8 cellular contexts compared by ENCODE assay signal in the genomic region with DNA sequence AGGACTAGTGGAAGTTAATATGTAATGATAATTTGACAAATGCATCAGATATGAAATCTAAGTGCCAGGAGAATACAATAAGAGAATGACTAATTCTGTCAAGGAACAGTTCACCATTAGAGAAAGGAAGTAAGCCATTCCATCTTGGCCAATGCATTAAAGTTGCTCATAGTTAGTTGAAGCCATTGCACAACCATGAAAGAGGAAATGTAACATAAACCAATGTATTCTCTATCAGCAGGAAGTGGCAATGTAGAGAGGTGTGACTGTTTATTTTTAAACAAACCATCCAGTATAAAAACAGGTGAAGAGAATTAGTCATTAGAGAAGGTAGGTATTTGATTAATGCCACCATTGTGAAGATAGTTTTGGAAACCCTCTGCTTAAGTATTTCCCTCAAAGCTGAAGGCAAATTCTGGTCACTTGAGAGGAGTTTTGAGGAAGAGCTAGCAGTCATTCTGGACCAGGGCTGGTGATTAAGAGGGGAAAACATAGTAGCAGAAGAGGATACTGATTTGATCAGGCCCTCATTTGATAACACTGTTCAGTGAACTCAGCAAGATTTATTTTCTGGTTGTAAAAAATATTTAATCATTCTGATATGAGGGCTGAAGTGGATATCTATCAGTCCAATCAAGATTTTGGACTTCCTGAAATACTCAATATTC. TPM values are rescaled to one million over a fixed set of nuclear protein-coding genes. Genes with fewer than 3 reads are reported as not detected.
A peak's percentile ranks its signal among the peaks of the same experiment; 100 is the strongest.
DNase-seq lines count a peak whose midpoint lies in the region; ATAC-seq and TF ChIP-seq lines count a peak whose summit lies in the region.

No MANE protein-coding gene starts in this region.

- H3K4me3 Mint-ChIP-seq in CD4-positive, CD25-positive, alpha-beta regulatory T cell = peak overlapping the region in 3 of 4 donors; percentile 5 to 36 (median 6)

- no peak for TF ChIP-seq RAD21 in HCT116 (IDR thresholded peaks at IDR 0.05; ENCODE audit: low read depth)

- H3K4me3 ChIP-seq in CD4-positive, CD25-positive, alpha-beta regulatory T cell (ENCODE audit: low read depth, low read length) = peak overlapping the region; percentile 58
- no peak overlapping the region for H3K4me3 ChIP-seq in HCT116 (replicated peaks in 1 of 2; ENCODE audit: low read depth in 1 of 2, low read length in 2 of 2)

- H3K36me3 ChIP-seq in CD4-positive, CD25-positive, alpha-beta regulatory T cell (ENCODE audit: control insufficient read depth, insufficient read depth, low read length) = no peaks in the 10 kb centered on the region
- no peaks in the 10 kb centered on the region for H3K36me3 ChIP-seq in HCT116 (ENCODE audit: control insufficient read depth in 1 of 2, insufficient read depth in 2 of 2, low read length in 2 of 2)

- TF ChIP-seq CTCF in HCT116 (IDR thresholded peaks at IDR 0.05 in 2 of 3, conservative IDR thresholded peaks at IDR 0.05 in 1 of 3; ENCODE audit: borderline replicate concordance in 1 of 3, insufficient read depth in 1 of 3, low read depth in 2 of 3, low read length in 2 of 3) = no peak

- peaks cover 8 to 22% (median 10%) of the 10 kb centered on the region in 4 donors for H3K4me1 Mint-ChIP-seq in CD4-positive, CD25-positive, alpha-beta regulatory T cell

- H3K9me2 ChIP-seq in HCT116 (ENCODE audit: insufficient read depth) = no peaks in the 10 kb centered on the region

- no peaks in the 10 kb centered on the region for H3K27me3 ChIP-seq in CD4-positive, CD25-positive, alpha-beta regulatory T cell (ENCODE audit: control insufficient read depth, insufficient read depth, low read length)
- H3K27me3 ChIP-seq in HCT116 (ENCODE audit: insufficient read depth, low read length) = no peaks in the 10 kb centered on the region

- no peak overlapping the region for H3K9ac ChIP-seq in HCT116 (ENCODE audit: low read length)

- H3K4me1 ChIP-seq in CD4-positive, CD25-positive, alpha-beta regulatory T cell (ENCODE audit: control insufficient read depth, insufficient read depth, low read length, poor library complexity, severe bottlenecking) = peaks cover 13% of the 10 kb centered on the region
- H3K4me1 ChIP-seq in HCT116 (ENCODE audit: control insufficient read depth in 1 of 2, insufficient read depth in 2 of 2, low read length in 2 of 2) = peaks cover 29 to 37% of the 10 kb centered on the region in 2 experiments

- H3K79me2 ChIP-seq in HCT116 (ENCODE audit: insufficient read depth, low read length) = no peaks in the 10 kb centered on the region

- peak in 2 of 3 donors; percentile 40 to 69 for DNase-seq in CD4-positive, CD25-positive, alpha-beta regulatory T cell
- no peak for DNase-seq in HCT116 (ENCODE audit: low read depth, low spot score)
- DNase-seq in glomerular visceral epithelial cell (ENCODE audit: extremely low spot score) = peak; percentile 71
- DNase-seq in COLO829 (ENCODE audit: low spot score) = no peak
- DNase-seq in NCI-H2227 treated with DMSO at 0.1 percent for 48 hours (lab: John Stamatoyannopoulos, UW) = no peak
- DNase-seq in GM19240 (ENCODE audit: insufficient read length, low spot score) = no peak
- no peak for DNase-seq in NCI-H1048 (lab: John Stamatoyannopoulos, UW)

- CTCF ChIA-PET in HCT116 (lab: Charles Lee) = no interaction called here

- TF ChIP-seq POLR2A in HCT116 (IDR thresholded peaks at IDR 0.05; ENCODE audit: borderline replicate concordance, extremely low read depth, insufficient read depth, insufficient read length) = no peak

- peak overlapping the region; percentile 24 to 70 (median 30) for H3K27ac Mint-ChIP-seq in CD4-positive, CD25-positive, alpha-beta regulatory T cell

- H3K9me3 Mint-ChIP-seq in CD4-positive, CD25-positive, alpha-beta regulatory T cell = no peaks in the 10 kb centered on the region

- peak overlapping the region; percentile 66 for H2AFZ ChIP-seq in HCT116 (ENCODE audit: low read depth, low read length, poor library complexity, severe bottlenecking)

- peak; percentile 91 to 94 for ATAC-seq in CD4-positive, CD25-positive, alpha-beta regulatory T cell (ENCODE audit: low read depth in 2 of 2)
- ATAC-seq in HCT116 = peak; percentile 18; the same call in 1 of the 2 replicates
- peak; percentile 64 for ATAC-seq in SK-N-SH treated with all-trans-retinoic acid at 6 μM for 48 hours

- H3K36me3 Mint-ChIP-seq in CD4-positive, CD25-positive, alpha-beta regulatory T cell = no peaks in the 10 kb centered on the region

- H4K20me1 ChIP-seq in HCT116 (ENCODE audit: insufficient read depth) = no peaks in the 10 kb centered on the region

- TSS peak; percentile 59 for BruUV-seq in HCT116 (replicated peaks; lab: Mats Ljungman, UMichigan)

- RAD21 ChIA-PET in HCT116 (lab: Charles Lee; ENCODE audit: low non-redundant PET in 1 of 2, low total read pairs in 2 of 2, uncharacterized antibody in 2 of 2, unreplicated experiment in 2 of 2) = no interaction called here

- POLR2A ChIA-PET in HCT116 (lab: Charles Lee) = interaction anchor here (4.7 kb wide), 1 partner anchor 11 kb away, joined by 38 read pairs; a partner anchor contains a TSS

- intact Hi-C loops in HCT116 (cut with micrococcal nuclease) = no loop called here

- peak overlapping the region; percentile 20 for H3K27ac ChIP-seq in CD4-positive, CD25-positive, alpha-beta regulatory T cell (ENCODE audit: insufficient read depth, low read length, poor library complexity, severe bottlenecking)
- H3K27ac ChIP-seq in HCT116 (ENCODE audit: low read depth, low read length) = peak overlapping the region; percentile 28; the same call in 1 of the 2 replicates

- H3K27me3 Mint-ChIP-seq in CD4-positive, CD25-positive, alpha-beta regulatory T cell = peaks cover 4% of the 10 kb centered on the region

- peak overlapping the region; percentile 61 for H3K4me2 ChIP-seq in HCT116 (ENCODE audit: low read length)

- H3K9me3 ChIP-seq in CD4-positive, CD25-positive, alpha-beta regulatory T cell (ENCODE audit: control insufficient read depth in 2 of 2, low read length in 2 of 2) = no peaks in the 10 kb centered on the region
- no peaks in the 10 kb centered on the region for H3K9me3 ChIP-seq in HCT116 (ENCODE audit: control insufficient read depth in 1 of 2, insufficient read depth in 1 of 2, low read depth in 1 of 2, low read length in 2 of 2)

TF ChIP-seq in HCT116, 20 proteins besides CTCF, POLR2A, EP300 and RAD21 (continues in another document):
- TF ChIP-seq, protein P1, sequence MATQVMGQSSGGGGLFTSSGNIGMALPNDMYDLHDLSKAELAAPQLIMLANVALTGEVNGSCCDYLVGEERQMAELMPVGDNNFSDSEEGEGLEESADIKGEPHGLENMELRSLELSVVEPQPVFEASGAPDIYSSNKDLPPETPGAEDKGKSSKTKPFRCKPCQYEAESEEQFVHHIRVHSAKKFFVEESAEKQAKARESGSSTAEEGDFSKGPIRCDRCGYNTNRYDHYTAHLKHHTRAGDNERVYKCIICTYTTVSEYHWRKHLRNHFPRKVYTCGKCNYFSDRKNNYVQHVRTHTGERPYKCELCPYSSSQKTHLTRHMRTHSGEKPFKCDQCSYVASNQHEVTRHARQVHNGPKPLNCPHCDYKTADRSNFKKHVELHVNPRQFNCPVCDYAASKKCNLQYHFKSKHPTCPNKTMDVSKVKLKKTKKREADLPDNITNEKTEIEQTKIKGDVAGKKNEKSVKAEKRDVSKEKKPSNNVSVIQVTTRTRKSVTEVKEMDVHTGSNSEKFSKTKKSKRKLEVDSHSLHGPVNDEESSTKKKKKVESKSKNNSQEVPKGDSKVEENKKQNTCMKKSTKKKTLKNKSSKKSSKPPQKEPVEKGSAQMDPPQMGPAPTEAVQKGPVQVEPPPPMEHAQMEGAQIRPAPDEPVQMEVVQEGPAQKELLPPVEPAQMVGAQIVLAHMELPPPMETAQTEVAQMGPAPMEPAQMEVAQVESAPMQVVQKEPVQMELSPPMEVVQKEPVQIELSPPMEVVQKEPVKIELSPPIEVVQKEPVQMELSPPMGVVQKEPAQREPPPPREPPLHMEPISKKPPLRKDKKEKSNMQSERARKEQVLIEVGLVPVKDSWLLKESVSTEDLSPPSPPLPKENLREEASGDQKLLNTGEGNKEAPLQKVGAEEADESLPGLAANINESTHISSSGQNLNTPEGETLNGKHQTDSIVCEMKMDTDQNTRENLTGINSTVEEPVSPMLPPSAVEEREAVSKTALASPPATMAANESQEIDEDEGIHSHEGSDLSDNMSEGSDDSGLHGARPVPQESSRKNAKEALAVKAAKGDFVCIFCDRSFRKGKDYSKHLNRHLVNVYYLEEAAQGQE (IDR thresholded peaks at IDR 0.05; ENCODE audit: low read depth) = no peak

TF ChIP-seq in SK-N-SH treated with all-trans-retinoic acid at 6 μM for 48 hours, 23 proteins besides CTCF, POLR2A, EP300 and RAD21:
- TF ChIP-seq GLIS3 (CRISPR knock-in tag; IDR thresholded peaks at IDR 0.05) (no peak), TOX (CRISPR knock-in tag; IDR thresholded peaks at IDR 0.05; ENCODE audit: borderline replicate concordance) (no peak), ISL1 (CRISPR knock-in tag; IDR thresholded peaks at IDR 0.05) (peak; percentile 92), ZFP3 (CRISPR knock-in tag; IDR thresholded peaks at IDR 0.05) (no peak; the same call in 1 of the 2 replicates)
- TF ChIP-seq, protein P2, sequence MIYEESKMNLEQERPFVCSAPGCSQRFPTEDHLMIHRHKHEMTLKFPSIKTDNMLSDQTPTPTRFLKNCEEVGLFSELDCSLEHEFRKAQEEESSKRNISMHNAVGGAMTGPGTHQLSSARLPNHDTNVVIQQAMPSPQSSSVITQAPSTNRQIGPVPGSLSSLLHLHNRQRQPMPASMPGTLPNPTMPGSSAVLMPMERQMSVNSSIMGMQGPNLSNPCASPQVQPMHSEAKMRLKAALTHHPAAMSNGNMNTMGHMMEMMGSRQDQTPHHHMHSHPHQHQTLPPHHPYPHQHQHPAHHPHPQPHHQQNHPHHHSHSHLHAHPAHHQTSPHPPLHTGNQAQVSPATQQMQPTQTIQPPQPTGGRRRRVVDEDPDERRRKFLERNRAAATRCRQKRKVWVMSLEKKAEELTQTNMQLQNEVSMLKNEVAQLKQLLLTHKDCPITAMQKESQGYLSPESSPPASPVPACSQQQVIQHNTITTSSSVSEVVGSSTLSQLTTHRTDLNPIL (CRISPR knock-in tag; IDR thresholded peaks at IDR 0.05; ENCODE audit: low read depth) = no peak

RNA-seq across cellular contexts. Expression of a gene that starts 10.8 kb away (rescaled TPM):
- 261 TPM for total RNA-seq in CD4-positive, CD25-positive, alpha-beta regulatory T cell
- 1,000 to 10,000 TPM in 2 of 4 donors, 100 to 1,000 TPM in 2; 681 to 1,236 (median 896) TPM for polyA plus RNA-seq in CD4-positive, CD25-positive, alpha-beta regulatory T cell
- 1,298 TPM for total RNA-seq in HCT116 (2021; ENCODE audit: unreplicated experiment)
- polyA plus RNA-seq in HCT116 (2012) = 1,797 and 1,965 TPM in 2 replicates

Comparison
In these comparisons a context has a peak if more than half of its experiments do, and no peak if none do; other contexts are left out.
1. ATAC-seq: peak in every context shown above with its lines; median percentile 92 in CD4-positive, CD25-positive, alpha-beta regulatory T cell; 64 in SK-N-SH treated with all-trans-retinoic acid at 6 μM for 48 hours; 18 in HCT116.
2. DNase-seq: peak in CD4-positive, CD25-positive, alpha-beta regulatory T cell (2 of 3) and glomerular visceral epithelial cell (single experiment); none in HCT116 (single experiment), COLO829 (single experiment), NCI-H2227 treated with DMSO at 0.1 percent for 48 hours (single experiment), GM19240 (single experiment) and NCI-H1048 (single experiment).